Comparison of ENCODE assay signal across 1 cellular context in genomic region chr16:85626191-85626951, GRCh38.
TF ChIP-seq lines count a peak whose summit lies in the region.

No MANE protein-coding gene starts in this region.

TF ChIP-seq in HEK293, 187 proteins besides CTCF, POLR2A, EP300 and RAD21 (continued from another document and continues in another):
- TF ChIP-seq SCRT1 (tag by site-specific recombination; IDR thresholded peaks at IDR 0.05; ENCODE audit: borderline replicate concordance) (no peak), ZNF169 (tag by site-specific recombination; IDR thresholded peaks at IDR 0.05) (no peak), ZSCAN30 (tag by site-specific recombination; IDR thresholded peaks at IDR 0.05) (no peak), REPIN1 (tag by site-specific recombination; IDR thresholded peaks at IDR 0.05; ENCODE audit: low read depth) (no peak), ZSCAN5A (tag by site-specific recombination; IDR thresholded peaks at IDR 0.05) (no peak), ZNF830 (tag by site-specific recombination; IDR thresholded peaks at IDR 0.05; ENCODE audit: low read depth) (no peak), ZBTB49 (tag by site-specific recombination; IDR thresholded peaks at IDR 0.05; ENCODE audit: low read depth) (no peak), ZNF221 (tag by site-specific recombination; IDR thresholded peaks at IDR 0.05; ENCODE audit: borderline replicate concordance) (no peak), SP2 (tag by site-specific recombination; IDR thresholded peaks at IDR 0.05) (peak; percentile 43), ZNF449 (tag by site-specific recombination; IDR thresholded peaks at IDR 0.05) (no peak), AEBP2 (tag by site-specific recombination; IDR thresholded peaks at IDR 0.05; ENCODE audit: borderline replicate concordance) (no peak), ZNF639 (tag by site-specific recombination; IDR thresholded peaks at IDR 0.05) (no peak), ZBTB26 (tag by site-specific recombination; optimal IDR thresholded peaks at IDR 0.05) (peak; percentile 8), ZNF423 (tag by site-specific recombination; IDR thresholded peaks at IDR 0.05) (0 out of 2 replicates have a peak, but pooled peaks have one; percentile 63), ZNF768 (tag by site-specific recombination; IDR thresholded peaks at IDR 0.05) (no peak), ZNF580 (tag by site-specific recombination; IDR thresholded peaks at IDR 0.05) (no peak), ZBTB11 (tag by site-specific recombination; conservative IDR thresholded peaks at IDR 0.05; ENCODE audit: low read depth) (peak; percentile 38), ZNF777 (tag by site-specific recombination; IDR thresholded peaks at IDR 0.05; ENCODE audit: borderline replicate concordance) (no peak), ZBTB48 (tag by site-specific recombination; IDR thresholded peaks at IDR 0.05) (no peak), KLF16 (tag by site-specific recombination; IDR thresholded peaks at IDR 0.05) (no peak), ZNF747 (tag by site-specific recombination; IDR thresholded peaks at IDR 0.05) (no peak), ZNF112 (tag by site-specific recombination; IDR thresholded peaks at IDR 0.05) (no peak), ZNF274 (IDR thresholded peaks at IDR 0.05; ENCODE audit: low read length) (no peak), ZNF274 (tag by site-specific recombination; IDR thresholded peaks at IDR 0.05; ENCODE audit: borderline replicate concordance) (no peak), ZFHX2 (tag by site-specific recombination; conservative IDR thresholded peaks at IDR 0.05) (peak; percentile 53; the same call in 1 of the 2 replicates), ZNF350 (tag by site-specific recombination; IDR thresholded peaks at IDR 0.05) (no peak), ZNF175 (tag by site-specific recombination; IDR thresholded peaks at IDR 0.05) (no peak), ZNF76 (tag by site-specific recombination; IDR thresholded peaks at IDR 0.05; ENCODE audit: borderline replicate concordance, low read depth) (no peak), ZNF529 (tag by site-specific recombination; IDR thresholded peaks at IDR 0.05; ENCODE audit: insufficient replicate concordance) (no peak), ZBTB44 (tag by site-specific recombination; IDR thresholded peaks at IDR 0.05) (no peak), ZNF37A (tag by site-specific recombination; IDR thresholded peaks at IDR 0.05) (no peak), ZNF132 (tag by site-specific recombination; IDR thresholded peaks at IDR 0.05; ENCODE audit: borderline replicate concordance) (no peak), ZNF404 (tag by site-specific recombination; IDR thresholded peaks at IDR 0.05) (no peak), ZBTB1 (tag by site-specific recombination; IDR thresholded peaks at IDR 0.05) (no peak), GLIS2 (tag by site-specific recombination; IDR thresholded peaks at IDR 0.05) (no peak; the same call in 1 of the 2 replicates), ZNF324 (tag by site-specific recombination; IDR thresholded peaks at IDR 0.05) (no peak), GLI2 (tag by site-specific recombination; IDR thresholded peaks at IDR 0.05; ENCODE audit: borderline replicate concordance, low read depth) (no peak), KLF9 (tag by site-specific recombination; IDR thresholded peaks at IDR 0.05; ENCODE audit: low read depth) (no peak), BCL6B (tag by site-specific recombination; IDR thresholded peaks at IDR 0.05) (no peak), INSM2 (tag by site-specific recombination; IDR thresholded peaks at IDR 0.05) (no peak), ZNF670 (tag by site-specific recombination; IDR thresholded peaks at IDR 0.05; ENCODE audit: low read depth) (no peak), ZFP41 (tag by site-specific recombination; IDR thresholded peaks at IDR 0.05; ENCODE audit: borderline replicate concordance) (no peak)
